1 cellular context compared by ENCODE assay signal in the genomic region with DNA sequence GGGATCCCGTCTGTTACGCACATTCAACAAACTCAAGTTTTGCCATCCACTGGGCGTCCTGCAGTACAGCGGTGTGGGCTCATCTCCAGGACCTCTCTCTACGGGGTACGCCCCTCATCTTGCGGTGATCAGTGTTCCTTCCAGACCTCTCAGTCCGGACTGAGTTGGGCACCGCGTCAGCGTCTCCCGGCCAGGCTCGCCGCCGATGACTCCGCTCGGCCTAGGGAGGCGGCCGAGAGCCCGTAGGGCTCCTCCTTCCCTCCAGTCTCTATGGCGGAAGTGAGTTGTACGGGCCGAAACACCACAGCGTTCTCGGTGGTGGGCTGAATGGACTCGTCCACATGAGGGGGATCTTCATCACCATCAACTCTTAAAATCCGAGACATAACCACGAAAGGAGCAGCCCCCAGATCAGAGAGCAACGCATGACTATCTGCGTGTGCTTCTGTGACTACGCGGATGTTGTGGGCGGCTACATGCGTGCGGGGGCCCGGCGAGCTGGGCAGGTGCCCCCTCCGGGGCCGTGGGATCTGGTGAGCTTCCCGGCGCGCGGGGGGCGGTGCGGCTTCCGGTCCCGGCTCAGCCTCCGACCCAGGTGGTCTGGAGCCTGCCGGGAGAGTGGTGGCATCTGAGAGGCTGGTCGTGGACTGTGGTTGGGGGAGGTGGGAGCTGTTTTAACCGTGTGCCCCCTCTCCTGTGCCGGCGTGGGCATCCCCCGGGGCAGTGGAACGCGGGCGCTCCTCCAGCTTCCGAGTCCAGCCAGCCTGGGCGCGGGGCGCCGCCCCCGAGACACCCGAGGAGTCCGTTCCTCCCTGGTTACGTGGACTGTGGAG.
TF ChIP-seq lines count a peak whose summit lies in the region.

A gene with protein sequence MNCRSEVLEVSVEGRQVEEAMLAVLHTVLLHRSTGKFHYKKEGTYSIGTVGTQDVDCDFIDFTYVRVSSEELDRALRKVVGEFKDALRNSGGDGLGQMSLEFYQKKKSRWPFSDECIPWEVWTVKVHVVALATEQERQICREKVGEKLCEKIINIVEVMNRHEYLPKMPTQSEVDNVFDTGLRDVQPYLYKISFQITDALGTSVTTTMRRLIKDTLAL (plus strand): TSS at position 569 of the 833 bp plus-strand sequence. CDS start 3,673 bp downstream, outside the sequence.

TF ChIP-seq in K562, 482 proteins besides CTCF, POLR2A, EP300 and RAD21 (continued from another document):
- TF ChIP-seq, protein P1, sequence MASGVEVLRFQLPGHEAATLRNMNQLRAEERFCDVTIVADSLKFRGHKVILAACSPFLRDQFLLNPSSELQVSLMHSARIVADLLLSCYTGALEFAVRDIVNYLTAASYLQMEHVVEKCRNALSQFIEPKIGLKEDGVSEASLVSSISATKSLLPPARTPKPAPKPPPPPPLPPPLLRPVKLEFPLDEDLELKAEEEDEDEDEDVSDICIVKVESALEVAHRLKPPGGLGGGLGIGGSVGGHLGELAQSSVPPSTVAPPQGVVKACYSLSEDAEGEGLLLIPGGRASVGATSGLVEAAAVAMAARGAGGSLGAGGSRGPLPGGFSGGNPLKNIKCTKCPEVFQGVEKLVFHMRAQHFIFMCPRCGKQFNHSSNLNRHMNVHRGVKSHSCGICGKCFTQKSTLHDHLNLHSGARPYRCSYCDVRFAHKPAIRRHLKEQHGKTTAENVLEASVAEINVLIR (CRISPR knock-in tag; IDR thresholded peaks at IDR 0.05) = peak; percentile 70
- TF ChIP-seq TEAD1 (CRISPR knock-in tag; IDR thresholded peaks at IDR 0.05) (peak; percentile 63 to 69; a peak in 1 of 4 replicates), HCFC1 (IDR thresholded peaks at IDR 0.05; ENCODE audit: low read depth, low read length) (peak; percentile 80), ZNF445 (CRISPR knock-in tag; IDR thresholded peaks at IDR 0.05; ENCODE audit: low read depth) (no peak), ZNF778 (CRISPR knock-in tag; IDR thresholded peaks at IDR 0.05) (no peak), TBP (optimal IDR thresholded peaks at IDR 0.05; ENCODE audit: low read depth, low read length) (peak; percentile 33), NEUROD1 (IDR thresholded peaks at IDR 0.05; ENCODE audit: borderline replicate concordance, low read depth, low read length, partially characterized antibody) (peak; percentile 91), PURB (CRISPR knock-in tag; IDR thresholded peaks at IDR 0.05; ENCODE audit: low read depth) (no peak), MXI1 (IDR thresholded peaks at IDR 0.05; ENCODE audit: low read depth, low read length) (peak; percentile 41; the same call in 1 of the 2 replicates), ZNF263 (CRISPR knock-in tag; IDR thresholded peaks at IDR 0.05; ENCODE audit: borderline replicate concordance) (0 out of 2 replicates have a peak, but pooled peaks have one; percentile 17), KDM1A (IDR thresholded peaks at IDR 0.05) (no peak), ZNF764 (CRISPR knock-in tag; IDR thresholded peaks at IDR 0.05; ENCODE audit: low read depth) (no peak), U2AF2 (optimal IDR thresholded peaks at IDR 0.05; ENCODE audit: low read depth, low read length) (no peak), L3MBTL2 (IDR thresholded peaks at IDR 0.05) (peak; percentile 48), ELF2 (CRISPR knock-in tag; IDR thresholded peaks at IDR 0.05) (peak; percentile 81), SAFB (IDR thresholded peaks at IDR 0.05; ENCODE audit: borderline replicate concordance, low read depth, low read length) (no peak), ZNF384 (IDR thresholded peaks at IDR 0.05; ENCODE audit: low read depth, low read length) (peak; percentile 72), GTF2F1 (IDR thresholded peaks at IDR 0.05; ENCODE audit: low read depth, low read length) (0 out of 2 replicates have a peak, but pooled peaks have one; percentile 14), PHB2 (IDR thresholded peaks at IDR 0.05; ENCODE audit: low read depth) (no peak), TCF7L2 (IDR thresholded peaks at IDR 0.05; ENCODE audit: low read depth, low read length) (peak; percentile 95)
- TF ChIP-seq, protein P2, sequence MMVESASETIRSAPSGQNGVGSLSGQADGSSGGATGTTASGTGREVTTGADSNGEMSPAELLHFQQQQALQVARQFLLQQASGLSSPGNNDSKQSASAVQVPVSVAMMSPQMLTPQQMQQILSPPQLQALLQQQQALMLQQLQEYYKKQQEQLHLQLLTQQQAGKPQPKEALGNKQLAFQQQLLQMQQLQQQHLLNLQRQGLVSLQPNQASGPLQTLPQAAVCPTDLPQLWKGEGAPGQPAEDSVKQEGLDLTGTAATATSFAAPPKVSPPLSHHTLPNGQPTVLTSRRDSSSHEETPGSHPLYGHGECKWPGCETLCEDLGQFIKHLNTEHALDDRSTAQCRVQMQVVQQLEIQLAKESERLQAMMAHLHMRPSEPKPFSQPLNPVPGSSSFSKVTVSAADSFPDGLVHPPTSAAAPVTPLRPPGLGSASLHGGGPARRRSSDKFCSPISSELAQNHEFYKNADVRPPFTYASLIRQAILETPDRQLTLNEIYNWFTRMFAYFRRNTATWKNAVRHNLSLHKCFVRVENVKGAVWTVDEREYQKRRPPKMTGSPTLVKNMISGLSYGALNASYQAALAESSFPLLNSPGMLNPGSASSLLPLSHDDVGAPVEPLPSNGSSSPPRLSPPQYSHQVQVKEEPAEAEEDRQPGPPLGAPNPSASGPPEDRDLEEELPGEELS (CRISPR knock-in tag; IDR thresholded peaks at IDR 0.05; ENCODE audit: borderline replicate concordance) = no peak
- TF ChIP-seq, protein P3, sequence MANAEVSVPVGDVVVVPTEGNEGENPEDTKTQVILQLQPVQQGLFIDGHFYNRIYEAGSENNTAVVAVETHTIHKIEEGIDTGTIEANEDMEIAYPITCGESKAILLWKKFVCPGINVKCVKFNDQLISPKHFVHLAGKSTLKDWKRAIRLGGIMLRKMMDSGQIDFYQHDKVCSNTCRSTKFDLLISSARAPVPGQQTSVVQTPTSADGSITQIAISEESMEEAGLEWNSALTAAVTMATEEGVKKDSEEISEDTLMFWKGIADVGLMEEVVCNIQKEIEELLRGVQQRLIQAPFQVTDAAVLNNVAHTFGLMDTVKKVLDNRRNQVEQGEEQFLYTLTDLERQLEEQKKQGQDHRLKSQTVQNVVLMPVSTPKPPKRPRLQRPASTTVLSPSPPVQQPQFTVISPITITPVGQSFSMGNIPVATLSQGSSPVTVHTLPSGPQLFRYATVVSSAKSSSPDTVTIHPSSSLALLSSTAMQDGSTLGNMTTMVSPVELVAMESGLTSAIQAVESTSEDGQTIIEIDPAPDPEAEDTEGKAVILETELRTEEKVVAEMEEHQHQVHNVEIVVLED (CRISPR knock-in tag; IDR thresholded peaks at IDR 0.05) = peak; percentile 66; the same call in 1 of the 2 replicates
TF ChIP-seq in K562: peak in this region for 185.
